ENCODE assay signal across 9 cellular contexts in genomic region chr3:73723596-73723995, GRCh38.
"Had no signal": no experiment of that assay in that cellular context is flagged by ENCODE, and none has a peak within 500 bp of the region (broad histone marks: within the 10 kb centered on the region; RNA-seq: fewer than 3 reads in every experiment).

No MANE protein-coding gene starts in this region.

- DNase-seq: GOT3, H7, HFFc6 had no signal

- H3K27ac ChIP-seq: HL-60, KMS-11 had no signal

- H3K4me3 ChIP-seq: HAP-1, K562 had no signal

- H3K36me3 ChIP-seq: HAP-1 had no signal

- ATAC-seq: HCT116, HepG2, K562 had no signal

- H3K4me2 ChIP-seq: KMS-11 had no signal

- H3K9ac ChIP-seq: KMS-11 had no signal
